In genomic region chr21:31530918-31531705, GRCh38 we compare ENCODE assay signal across 11 cellular contexts.
DNase-seq lines count a peak whose midpoint lies in the region; ATAC-seq lines count a peak whose summit lies in the region.
"Had no signal": no experiment of that assay in that cellular context is flagged by ENCODE, and none has a peak within 500 bp of the region (broad histone marks: within the 10 kb centered on the region; RNA-seq: fewer than 3 reads in every experiment).

No MANE protein-coding gene starts in this region.

- DNase-seq in DMS153 (lab: John Stamatoyannopoulos, UW) (peak; percentile 92), NCI-H187 treated with DMSO at 0.1 percent for 48 hours (lab: John Stamatoyannopoulos, UW) (peak; percentile 58), SHP77 treated with DMSO at 0.1 percent for 48 hours (lab: John Stamatoyannopoulos, UW) (peak; percentile 87), left lobe of liver (ENCODE audit: low spot score) (peak; percentile 52)
- no peak for DNase-seq in activated CD8-positive, alpha-beta memory T cell treated with anti-CD3 and anti-CD28 coated beads, Interleukin-2, amount 50 U/mL, for 48 hours
- no peak for DNase-seq in activated CD4-positive, alpha-beta T cell treated with anti-CD3 and anti-CD28 coated beads, Interleukin-2, amount 10 ng/mL, durations not matched to agents 7 days and 5 days
- DNase-seq: sigmoid colon had no signal

- H3K36me3 Mint-ChIP-seq in activated CD4-positive, alpha-beta T cell treated with anti-CD3 and anti-CD28 coated beads, Interleukin-2, amount 10 ng/mL, durations not matched to agents 7 days and 5 days (ENCODE audit: low read depth), result peaks cover 2% of the 10 kb centered on the region
- H3K36me3 Mint-ChIP-seq: activated naive CD4-positive, alpha-beta T cell treated with anti-CD3 and anti-CD28 coated beads, Interleukin-2, amount 50 U/mL, for 24 hours had no signal

- POLR2A ChIA-PET in activated CD4-positive, alpha-beta T cell treated with anti-CD3 and anti-CD28 coated beads, Interleukin-2, amount 10 ng/mL, durations not matched to agents 7 days and 5 days (lab: Charles Lee), result no interaction called here

- no peak overlapping the region for H3K4me3 Mint-ChIP-seq in activated CD4-positive, alpha-beta T cell treated with anti-CD3 and anti-CD28 coated beads, Interleukin-2, amount 10 ng/mL, durations not matched to agents 7 days and 5 days
- H3K4me3 Mint-ChIP-seq: activated naive CD4-positive, alpha-beta T cell treated with anti-CD3 and anti-CD28 coated beads, Interleukin-2, amount 50 U/mL, for 24 hours had no signal

- CTCF ChIA-PET in activated CD4-positive, alpha-beta T cell treated with anti-CD3 and anti-CD28 coated beads, Interleukin-2, amount 10 ng/mL, durations not matched to agents 7 days and 5 days (lab: Charles Lee), result no interaction called here

- H3K27ac Mint-ChIP-seq in activated CD4-positive, alpha-beta T cell treated with anti-CD3 and anti-CD28 coated beads, Interleukin-2, amount 10 ng/mL, durations not matched to agents 7 days and 5 days, result no peak overlapping the region
- H3K27ac Mint-ChIP-seq: activated naive CD4-positive, alpha-beta T cell treated with anti-CD3 and anti-CD28 coated beads, Interleukin-2, amount 50 U/mL, for 24 hours had no signal

- H3K4me1 Mint-ChIP-seq in activated CD4-positive, alpha-beta T cell treated with anti-CD3 and anti-CD28 coated beads, Interleukin-2, amount 10 ng/mL, durations not matched to agents 7 days and 5 days, result peaks cover 19% of the 10 kb centered on the region

- ATAC-seq in left lobe of liver, result peak; percentile 65
- no peak for ATAC-seq in GM21528 (IDR thresholded peaks at IDR 0.05; ENCODE audit: low FRiP score, unreplicated experiment)
- no peak for ATAC-seq in GM18868 (IDR thresholded peaks at IDR 0.05; ENCODE audit: unreplicated experiment)
- ATAC-seq: GM12878 had no signal

- no peaks in the 10 kb centered on the region for H3K27me3 Mint-ChIP-seq in activated CD4-positive, alpha-beta T cell treated with anti-CD3 and anti-CD28 coated beads, Interleukin-2, amount 10 ng/mL, durations not matched to agents 7 days and 5 days
- H3K27me3 Mint-ChIP-seq: activated naive CD4-positive, alpha-beta T cell treated with anti-CD3 and anti-CD28 coated beads, Interleukin-2, amount 50 U/mL, for 24 hours had no signal

- no peaks in the 10 kb centered on the region for H3K9me3 Mint-ChIP-seq in activated CD4-positive, alpha-beta T cell treated with anti-CD3 and anti-CD28 coated beads, Interleukin-2, amount 10 ng/mL, durations not matched to agents 7 days and 5 days
- H3K9me3 Mint-ChIP-seq: activated naive CD4-positive, alpha-beta T cell treated with anti-CD3 and anti-CD28 coated beads, Interleukin-2, amount 50 U/mL, for 24 hours had no signal

Comparison
In these comparisons a context has a peak if more than half of its experiments do, and no peak if none do; other contexts are left out.
1. DNase-seq: peak in DMS153 (single experiment), NCI-H187 treated with DMSO at 0.1 percent for 48 hours (single experiment), SHP77 treated with DMSO at 0.1 percent for 48 hours (single experiment) and left lobe of liver (single experiment); none in activated CD8-positive, alpha-beta memory T cell treated with anti-CD3 and anti-CD28 coated beads, Interleukin-2, amount 50 U/mL, for 48 hours (single experiment) and activated CD4-positive, alpha-beta T cell treated with anti-CD3 and anti-CD28 coated beads, Interleukin-2, amount 10 ng/mL, durations not matched to agents 7 days and 5 days (single experiment).